9 cellular contexts compared by ENCODE assay signal in genomic region chr16:26860506-26860905, GRCh38.
"Had no signal": no experiment of that assay in that cellular context is flagged by ENCODE, and none has a peak within 500 bp of the region (broad histone marks: within the 10 kb centered on the region; RNA-seq: fewer than 3 reads in every experiment).

No MANE protein-coding gene starts in this region.

- H3K27ac ChIP-seq: GM23248 had no signal

- ATAC-seq: GM23338, HCT116 had no signal

- H3K4me3 ChIP-seq: GM23248, GM23338, HAP-1 had no signal

- H3K4me1 Mint-ChIP-seq: GM23338, H9 had no signal

- H3K9me3 ChIP-seq: HAP-1 had no signal

- H3K4me1 ChIP-seq: HAP-1 had no signal

- H3K36me3 ChIP-seq: HAP-1 had no signal

- DNase-seq: GM23248, GOT3, H7, H9, HCEC 1CT, HFFc6 had no signal

- H3K27ac Mint-ChIP-seq: GM23338, H9, HFFc6 had no signal

- H3K4me3 Mint-ChIP-seq: GM23338, H9, HFFc6 had no signal
